8 cellular contexts compared by ENCODE assay signal in genomic region chr5:111063709-111064322, GRCh38. TPM values are rescaled to one million over a fixed set of nuclear protein-coding genes. Genes with fewer than 3 reads are reported as not detected.
A peak's percentile ranks its signal among the peaks of the same experiment; 100 is the strongest.
DNase-seq lines count a peak whose midpoint lies in the region; ATAC-seq and TF ChIP-seq lines count a peak whose summit lies in the region.

No MANE protein-coding gene starts in this region.

- peak; percentile 51 for TF ChIP-seq CTCF in GM12874 (IDR thresholded peaks at IDR 0.05; ENCODE audit: insufficient read depth, low read depth, low read length)

- no peaks in the 10 kb centered on the region for H3K27me3 ChIP-seq in MG63

- POLR2A ChIA-PET in HEK293T (lab: Yijun Ruan, JAX) = no interaction called here

- H3K36me3 ChIP-seq in MG63 = no peaks in the 10 kb centered on the region

- CTCF ChIA-PET in HEK293T (lab: Yijun Ruan, JAX) = interaction anchor here (0.7 kb wide), 1 partner anchor 1926 kb away, joined by 3 read pairs; no protein-coding TSS in a partner anchor

- peak; percentile 95 for ATAC-seq in left lobe of liver

- DNase-seq in HEK293T (ENCODE audit: extremely low spot score) = peak; percentile 17
- DNase-seq in RPMI7951 (ENCODE audit: low read depth) = peak; percentile 20
- DNase-seq in left lobe of liver (ENCODE audit: low spot score) = peak; percentile 51
- no peak for DNase-seq in iPS-NIHi7 (ENCODE audit: extremely low spot score)
- no peak for DNase-seq in MG63
- no peak for DNase-seq in stimulated activated naive CD4-positive, alpha-beta T cell treated with Interleukin-2 at 50 U/mL for 16 hours (lab: John Stamatoyannopoulos, UW)
- no peak for DNase-seq in COLO668 (lab: John Stamatoyannopoulos, UW; ENCODE audit: unreplicated experiment)

- H3K4me3 ChIP-seq in MG63 = no peak overlapping the region

- H3K9me3 ChIP-seq in MG63 = peaks cover 3% of the 10 kb centered on the region; the same call in 1 of the 2 replicates

TF ChIP-seq in HEK293T, 16 proteins besides CTCF, POLR2A, EP300 and RAD21:
- no peak for TF ChIP-seq PKNOX1 (IDR thresholded peaks at IDR 0.05)
- TF ChIP-seq ZNF384 (IDR thresholded peaks at IDR 0.05) = no peak
- TF ChIP-seq FOXK2 (IDR thresholded peaks at IDR 0.05) = no peak
- TF ChIP-seq HDGF (IDR thresholded peaks at IDR 0.05; ENCODE audit: borderline replicate concordance) = no peak
- no peak for TF ChIP-seq ARNT (IDR thresholded peaks at IDR 0.05)
- no peak for TF ChIP-seq ELF4 (IDR thresholded peaks at IDR 0.05)
- no peak for TF ChIP-seq BHLHE40 (IDR thresholded peaks at IDR 0.05; ENCODE audit: borderline replicate concordance)
- no peak for TF ChIP-seq L3MBTL2 (conservative IDR thresholded peaks at IDR 0.05)
- no peak for TF ChIP-seq FOXA1 (IDR thresholded peaks at IDR 0.05)
- TF ChIP-seq FOXM1 (IDR thresholded peaks at IDR 0.05; ENCODE audit: borderline replicate concordance) = no peak

RNA-seq across cellular contexts. Expression of gene TSLP, which starts 7.7 kb away (rescaled TPM):
- not detected in 2 replicates for total RNA-seq in RPMI7951 (2014; rRNA removed; shearing (Covaris generic))
- 1.5 TPM for total RNA-seq in left lobe of liver
- total RNA-seq in MG63 (2014; rRNA removed; shearing (Covaris generic); ENCODE audit: low replicate concordance) = 0.43 TPM in 1 of 2 replicates, not detected in the other

RNA-seq across cellular contexts. Expression of gene WDR36, which starts 28.3 kb away (rescaled TPM):
- 27.4 and 32.8 TPM in 2 replicates for total RNA-seq in RPMI7951 (2014; rRNA removed; shearing (Covaris generic))
- total RNA-seq in left lobe of liver = 12.1 TPM
- 36.4 and 41.8 TPM in 2 replicates for total RNA-seq in MG63 (2014; rRNA removed; shearing (Covaris generic); ENCODE audit: low replicate concordance)

Comparison
In these comparisons a context has a peak if more than half of its experiments do, and no peak if none do; other contexts are left out.
1. DNase-seq: peak in HEK293T (single experiment), RPMI7951 (single experiment) and left lobe of liver (single experiment); none in iPS-NIHi7 (single experiment), MG63 (single experiment), stimulated activated naive CD4-positive, alpha-beta T cell treated with Interleukin-2 at 50 U/mL for 16 hours (single experiment) and COLO668 (single experiment).